In the genomic region with DNA sequence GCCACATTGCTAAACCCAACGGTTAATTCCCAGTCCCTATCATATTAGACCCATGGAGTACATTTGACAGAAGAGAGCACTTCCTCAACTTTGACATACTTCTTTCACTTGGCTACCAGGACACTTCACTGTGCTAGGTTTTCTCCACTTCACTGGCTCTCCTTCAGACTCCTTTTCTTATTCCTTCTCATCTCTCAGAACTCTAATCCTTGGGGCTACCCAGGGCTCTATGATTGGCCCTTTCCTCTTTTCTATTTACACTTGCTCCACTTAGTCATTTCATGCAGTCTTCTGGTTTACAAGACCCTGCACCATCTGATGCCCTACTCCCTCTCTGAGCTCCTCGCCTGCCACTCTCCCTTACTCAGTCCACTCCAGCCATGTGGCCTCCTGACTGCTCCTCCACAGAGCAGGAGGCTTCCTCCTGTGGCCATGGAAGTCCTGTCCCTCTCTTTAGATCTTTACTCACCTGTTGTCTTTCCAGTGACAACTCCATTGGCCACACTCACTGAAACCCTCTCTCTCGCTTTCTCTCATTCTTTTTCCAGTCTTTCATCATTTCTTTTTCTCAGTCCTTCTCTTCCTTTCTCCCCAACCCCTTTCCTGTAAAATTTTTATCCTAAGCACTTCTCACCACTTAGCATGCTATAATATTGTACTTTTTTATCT, we compare ENCODE assay signal across 19 cellular contexts.
DNase-seq lines count a peak whose midpoint lies in the region; ATAC-seq and TF ChIP-seq lines count a peak whose summit lies in the region.
"Had no signal": no experiment of that assay in that cellular context is flagged by ENCODE, and none has a peak within 500 bp of the region (broad histone marks: within the 10 kb centered on the region; RNA-seq: fewer than 3 reads in every experiment).

No MANE protein-coding gene starts in this region.

- TF ChIP-seq CTCF in natural killer cell (IDR thresholded peaks at IDR 0.05), result no peak
- TF ChIP-seq CTCF in upper lobe of right lung (IDR thresholded peaks at IDR 0.05), result no peak

- no peak overlapping the region for H3K27ac Mint-ChIP-seq in natural killer cell treated with Interleukin-12 subunit alpha and Interleukin-12 subunit beta and Interleukin-15 and Interleukin-18, amount 100 ng/mL, for 72 hours
- H3K27ac Mint-ChIP-seq in natural killer cell, result no peak overlapping the region
- H3K27ac Mint-ChIP-seq: activated T-helper 2 cell treated with anti-CD3 and anti-CD28 coated beads, Interferon-gamma antibody, Interleukin-2, Interleukin-4, amounts not matched to agents 10 μg/mL and 5 μg/mL and 100 μg/mL, durations not matched to agents 14 hours and 24 hours and 36 hours; CD4-positive, CD25-positive, alpha-beta regulatory T cell; IgD-negative memory B cell had no signal

- peaks cover 0 to 3% of the 10 kb centered on the region in 2 donors for H3K4me1 Mint-ChIP-seq in natural killer cell treated with Interleukin-12 subunit alpha and Interleukin-12 subunit beta and Interleukin-15 and Interleukin-18, amount 100 ng/mL, for 72 hours (ENCODE audit: low read depth in 2 of 2)
- no peaks in the 10 kb centered on the region for H3K4me1 Mint-ChIP-seq in natural killer cell
- H3K4me1 Mint-ChIP-seq: IgD-negative memory B cell had no signal

- H3K9me3 ChIP-seq in upper lobe of right lung, result no peaks in the 10 kb centered on the region
- H3K9me3 ChIP-seq: esophagus muscularis mucosa, SJSA1, upper lobe of left lung had no signal

- H3K27ac ChIP-seq in upper lobe of right lung, result no peak overlapping the region
- H3K27ac ChIP-seq: esophagus muscularis mucosa, SJSA1, upper lobe of left lung had no signal

- H3K4me3 Mint-ChIP-seq in natural killer cell treated with Interleukin-12 subunit alpha and Interleukin-12 subunit beta and Interleukin-15 and Interleukin-18, amount 100 ng/mL, for 72 hours, result no peak overlapping the region
- no peak overlapping the region for H3K4me3 Mint-ChIP-seq in natural killer cell
- H3K4me3 Mint-ChIP-seq: CD4-positive, CD25-positive, alpha-beta regulatory T cell; IgD-negative memory B cell had no signal

- H3K27me3 Mint-ChIP-seq in natural killer cell treated with Interleukin-12 subunit alpha and Interleukin-12 subunit beta and Interleukin-15 and Interleukin-18, amount 100 ng/mL, for 72 hours, result no peaks in the 10 kb centered on the region
- H3K27me3 Mint-ChIP-seq in natural killer cell (ENCODE audit: low read depth in 2 of 2), result no peaks in the 10 kb centered on the region
- H3K27me3 Mint-ChIP-seq: CD4-positive, CD25-positive, alpha-beta regulatory T cell; IgD-negative memory B cell had no signal

- no peaks in the 10 kb centered on the region for H3K4me1 ChIP-seq in upper lobe of right lung
- H3K4me1 ChIP-seq: SJSA1 had no signal

- no peak overlapping the region for H3K4me3 ChIP-seq in upper lobe of right lung
- H3K4me3 ChIP-seq: esophagus muscularis mucosa, SJSA1, upper lobe of left lung had no signal

- no peaks in the 10 kb centered on the region for H3K36me3 Mint-ChIP-seq in natural killer cell treated with Interleukin-12 subunit alpha and Interleukin-12 subunit beta and Interleukin-15 and Interleukin-18, amount 100 ng/mL, for 72 hours
- peaks cover under 1% of the 10 kb centered on the region for H3K36me3 Mint-ChIP-seq in natural killer cell
- H3K36me3 Mint-ChIP-seq: CD4-positive, CD25-positive, alpha-beta regulatory T cell; IgD-negative memory B cell had no signal

- no peaks in the 10 kb centered on the region for H3K36me3 ChIP-seq in upper lobe of right lung
- H3K36me3 ChIP-seq: esophagus muscularis mucosa, SJSA1, upper lobe of left lung had no signal

- DNase-seq in natural killer cell treated with Interleukin-12 subunit alpha and Interleukin-12 subunit beta and Interleukin-15 and Interleukin-18, amount 100 ng/mL, for 72 hours (ENCODE audit: low spot score), result no peak
- DNase-seq in natural killer cell (no peak), Right ventricle myocardium superior (no peak), upper lobe of right lung (no peak), mesenteric fat pad (ENCODE audit: low spot score) (no peak), NCI-H510A (lab: John Stamatoyannopoulos, UW) (no peak), posterior cingulate gyrus (no peak)
- DNase-seq: caudate nucleus; CD4-positive, CD25-positive, alpha-beta regulatory T cell; NCI-H1092 treated with DMSO at 0.1 percent for 48 hours; occipital lobe; T-helper 2 cell; upper lobe of left lung had no signal

- no peaks in the 10 kb centered on the region for H3K9me3 Mint-ChIP-seq in natural killer cell treated with Interleukin-12 subunit alpha and Interleukin-12 subunit beta and Interleukin-15 and Interleukin-18, amount 100 ng/mL, for 72 hours
- no peaks in the 10 kb centered on the region for H3K9me3 Mint-ChIP-seq in natural killer cell
- H3K9me3 Mint-ChIP-seq: activated T-helper 2 cell treated with anti-CD3 and anti-CD28 coated beads, Interferon-gamma antibody, Interleukin-2, Interleukin-4, amounts not matched to agents 10 μg/mL and 5 μg/mL and 100 μg/mL, durations not matched to agents 14 hours and 24 hours and 36 hours; IgD-negative memory B cell had no signal

- ATAC-seq in natural killer cell treated with Interleukin-12 subunit alpha and Interleukin-12 subunit beta and Interleukin-15 and Interleukin-18, amount 100 ng/mL, for 72 hours, result peak; percentile 44 to 45
- ATAC-seq in natural killer cell, result no peak
- peak; percentile 39 for ATAC-seq in HG02884 (IDR thresholded peaks at IDR 0.05; ENCODE audit: unreplicated experiment)
- ATAC-seq in Right ventricle myocardium superior (ENCODE audit: poor library complexity), result peak; percentile 42
- ATAC-seq in upper lobe of right lung, result peak; percentile 40
- ATAC-seq: sciatic nerve had no signal

- intact Hi-C loops in natural killer cell (cut with micrococcal nuclease), result no loop called here
- intact Hi-C loops in Right ventricle myocardium superior (cut with DNase I), result no loop called here
- intact Hi-C loops in upper lobe of right lung (cut with DNase I), result no loop called here
- intact Hi-C loops in posterior cingulate gyrus (cut with DNase I), result no loop called here

- H3K27me3 ChIP-seq in upper lobe of right lung, result no peaks in the 10 kb centered on the region
- H3K27me3 ChIP-seq: esophagus muscularis mucosa, SJSA1, upper lobe of left lung had no signal

Comparison
In these comparisons a context has a peak if more than half of its experiments do, and no peak if none do; other contexts are left out.
1. ATAC-seq: peak in natural killer cell treated with Interleukin-12 subunit alpha and Interleukin-12 subunit beta and Interleukin-15 and Interleukin-18, amount 100 ng/mL, for 72 hours (2 of 2), HG02884 (single experiment), Right ventricle myocardium superior (single experiment) and upper lobe of right lung (single experiment); none in natural killer cell (0 of 3).